8 cellular contexts compared by ENCODE assay signal in genomic region chr9:71769175-71770165, GRCh38. TPM values are rescaled to one million over a fixed set of nuclear protein-coding genes. Genes with fewer than 3 reads are reported as not detected.
DNase-seq lines count a peak whose midpoint lies in the region; ATAC-seq and FAIRE-seq lines count a peak whose summit lies in the region.

No MANE protein-coding gene starts in this region.

- FAIRE-seq in urothelium cell line (lab: Jason Lieb, UNC) = no peak

- no peaks in the 10 kb centered on the region for H3K9me3 Mint-ChIP-seq in activated naive CD4-positive, alpha-beta T cell treated with anti-CD3 and anti-CD28 coated beads, Interleukin-2, amount 50 U/mL, for 72 hours

- intact Hi-C loops in left cardiac atrium (cut with DNase I) = loop anchor here in 1 of 2 donors (5.0 to 10.0 kb wide), 2 partner anchors 145 to 162 kb away; partner anchors contain the start of genes ABHD17B and C9orf85
- intact Hi-C loops in posterior cingulate gyrus (cut with DNase I) = loop anchor here (1.0 to 2.0 kb wide), 2 partner anchors 165 to 485 kb away; no protein-coding TSS in a partner anchor

- peak in 13 of 14 donors; percentile 10 to 89 (median 41) for DNase-seq in C1 segment of cervical spinal cord (lab: John Stamatoyannopoulos, UW)
- DNase-seq in SK-MEL-5 (ENCODE audit: low read depth, low spot score) = peak; percentile 66
- DNase-seq in activated naive CD4-positive, alpha-beta T cell treated with anti-CD3 and anti-CD28 coated beads, Interleukin-2, amount 50 U/mL, for 72 hours (ENCODE audit: low spot score in 2 of 2) = peak; percentile 65 to 76
- DNase-seq in left cardiac atrium = peak; percentile 89
- DNase-seq in posterior cingulate gyrus = peak; percentile 36 to 94 (median 62)
- DNase-seq in urothelium cell line (ENCODE audit: low spot score) = peak; percentile 71

- ATAC-seq in GM19351 (IDR thresholded peaks at IDR 0.05; ENCODE audit: unreplicated experiment) (peak; percentile 34), HG03442 (IDR thresholded peaks at IDR 0.05; ENCODE audit: unreplicated experiment) (peak; percentile 24), left cardiac atrium (peak; percentile 78 to 80)
- peak; percentile 36 to 40 for ATAC-seq in activated naive CD4-positive, alpha-beta T cell treated with anti-CD3 and anti-CD28 coated beads, Interleukin-2, amount 50 U/mL, for 72 hours

- in situ Hi-C loops in SK-MEL-5 (cut with HindIII; ENCODE audit: low pct_unique_long_range_greater_than_20kb, low sequenced_read_pairs) = no loop called here

- H3K27ac Mint-ChIP-seq in activated naive CD4-positive, alpha-beta T cell treated with anti-CD3 and anti-CD28 coated beads, Interleukin-2, amount 50 U/mL, for 72 hours = peak overlapping the region; percentile 90 to 93

- H3K36me3 Mint-ChIP-seq in activated naive CD4-positive, alpha-beta T cell treated with anti-CD3 and anti-CD28 coated beads, Interleukin-2, amount 50 U/mL, for 72 hours = peaks cover 18 to 23% of the 10 kb centered on the region in 2 donors

RNA-seq across cellular contexts. Expression of gene CEMIP2, which starts 1.2 kb away (rescaled TPM):
- 98.8 and 100 TPM in 2 replicates for total RNA-seq in SK-MEL-5 (2014; rRNA removed; shearing (Covaris generic))
- 356 and 366 TPM in 2 replicates for polyA plus RNA-seq in SK-MEL-5 (2015; cell fraction: cytosol; rRNA removed)
- 138 and 145 TPM in 2 replicates for polyA plus RNA-seq in SK-MEL-5 (2015; cell fraction: nucleus; rRNA removed)
- total RNA-seq in activated naive CD4-positive, alpha-beta T cell treated with anti-CD3 and anti-CD28 coated beads, Interleukin-2, amount 50 U/mL, for 72 hours = 10 to 100 TPM; 48.8 to 66.5 TPM
- 10 to 100 TPM; 12.0 to 31.9 TPM for total RNA-seq in left cardiac atrium

Comparison
In these comparisons a context has a peak if more than half of its experiments do, and no peak if none do; other contexts are left out.
1. Peak in every context shown above with its lines: DNase-seq and ATAC-seq.
2. ATAC-seq: peak in every context shown above with its lines; median percentile 79 in left cardiac atrium; 38 in activated naive CD4-positive, alpha-beta T cell treated with anti-CD3 and anti-CD28 coated beads, Interleukin-2, amount 50 U/mL, for 72 hours; 34 in GM19351; 24 in HG03442.